Comparison of ENCODE assay signal across 22 cellular contexts in the genomic region with DNA sequence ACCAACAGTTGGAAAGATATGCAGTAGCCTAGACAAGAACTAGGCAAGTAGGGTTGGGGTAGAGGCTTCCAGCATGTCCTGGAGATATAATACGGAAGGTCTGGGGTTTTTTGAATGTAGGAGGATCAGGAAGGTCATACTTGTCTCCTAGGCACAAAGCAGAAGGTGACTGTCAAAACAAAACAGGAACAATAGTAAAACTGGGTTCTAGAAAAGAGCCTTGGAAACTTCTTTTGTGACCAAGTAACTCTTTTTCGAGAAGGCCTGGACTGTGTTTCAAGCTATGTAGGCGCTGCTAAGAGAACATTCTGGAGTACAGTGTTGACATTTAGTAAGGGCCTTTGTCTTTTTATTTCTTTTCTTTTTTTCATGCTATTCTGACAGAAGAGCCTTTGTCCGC.
"Had no signal": no experiment of that assay in that cellular context is flagged by ENCODE, and none has a peak within 500 bp of the region (broad histone marks: within the 10 kb centered on the region; RNA-seq: fewer than 3 reads in every experiment).

No MANE protein-coding gene starts in this region.

- ATAC-seq: activated T-cell treated with anti-CD3 and anti-CD28 coated beads, Interleukin-2, amount 50 U/mL, for 4 hours had no signal

- DNase-seq: activated B cell treated with CpG ODN at 0.5 μM for 24 hours; activated CD4-positive, alpha-beta T cell treated with anti-CD3 and anti-CD28 coated beads for 1 hour; activated CD4-positive, alpha-beta T cell treated with anti-CD3 and anti-CD28 coated beads, Interleukin-2, amount 10 ng/mL, durations not matched to agents 24 days and 14 days; activated CD4-positive, alpha-beta T cell treated with anti-CD3 and anti-CD28 coated beads, Interleukin-2, amount 50 U/mL, for 48 hours; activated CD8-positive, alpha-beta memory T cell treated with anti-CD3 and anti-CD28 coated beads for 24 hours; activated effector memory CD4-positive, alpha-beta T cell treated with anti-CD3 and anti-CD28 coated beads, Interleukin-2, amount 50 U/mL, for 16 hours; activated naive CD4-positive, alpha-beta T cell treated with Interleukin-2 at 50 U/mL for 16 hours; activated T-cell treated with anti-CD3 and anti-CD28 coated beads, Interleukin-2, amount 50 U/mL, for 4 hours; amygdala; NCI-H1092 treated with DMSO at 0.1 percent for 48 hours; NCI-H1417 treated with DMSO at 0.1 percent for 48 hours; NCI-H1694; NCI-H2029; NCI-H2107; NCI-H345; NCI-H510A; NCI-H526 treated with DMSO at 0.1 percent for 48 hours; NCI-H82; Peyer's patch; Right ventricle myocardium superior; SJCRH30; SK-N-SH had no signal

- H3K4me3 ChIP-seq: Peyer's patch, SJCRH30 had no signal
